ENCODE assay signal across 12 cellular contexts in the genomic region with DNA sequence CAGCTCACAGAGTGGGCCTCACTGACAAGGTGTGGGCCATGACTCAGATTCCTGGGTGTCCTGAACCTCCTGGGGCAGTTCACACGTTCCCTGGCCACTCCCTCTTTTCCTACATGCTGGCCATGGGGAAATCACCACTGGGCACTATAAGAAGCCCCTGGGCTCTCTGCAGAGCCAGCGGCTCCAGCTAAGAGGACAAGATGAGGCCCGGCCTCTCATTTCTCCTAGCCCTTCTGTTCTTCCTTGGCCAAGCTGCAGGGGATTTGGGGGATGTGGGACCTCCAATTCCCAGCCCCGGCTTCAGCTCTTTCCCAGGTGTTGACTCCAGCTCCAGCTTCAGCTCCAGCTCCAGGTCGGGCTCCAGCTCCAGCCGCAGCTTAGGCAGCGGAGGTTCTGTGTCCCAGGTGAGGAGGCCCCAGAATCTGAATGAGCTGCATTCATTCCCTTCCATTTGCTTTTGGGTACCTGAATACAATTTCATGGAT. TPM values are rescaled to one million over a fixed set of nuclear protein-coding genes. Genes with fewer than 3 reads are reported as not detected.
"Had no signal": no experiment of that assay in that cellular context is flagged by ENCODE, and none has a peak within 500 bp of the region (broad histone marks: within the 10 kb centered on the region; RNA-seq: fewer than 3 reads in every experiment).

A gene with protein sequence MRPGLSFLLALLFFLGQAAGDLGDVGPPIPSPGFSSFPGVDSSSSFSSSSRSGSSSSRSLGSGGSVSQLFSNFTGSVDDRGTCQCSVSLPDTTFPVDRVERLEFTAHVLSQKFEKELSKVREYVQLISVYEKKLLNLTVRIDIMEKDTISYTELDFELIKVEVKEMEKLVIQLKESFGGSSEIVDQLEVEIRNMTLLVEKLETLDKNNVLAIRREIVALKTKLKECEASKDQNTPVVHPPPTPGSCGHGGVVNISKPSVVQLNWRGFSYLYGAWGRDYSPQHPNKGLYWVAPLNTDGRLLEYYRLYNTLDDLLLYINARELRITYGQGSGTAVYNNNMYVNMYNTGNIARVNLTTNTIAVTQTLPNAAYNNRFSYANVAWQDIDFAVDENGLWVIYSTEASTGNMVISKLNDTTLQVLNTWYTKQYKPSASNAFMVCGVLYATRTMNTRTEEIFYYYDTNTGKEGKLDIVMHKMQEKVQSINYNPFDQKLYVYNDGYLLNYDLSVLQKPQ (plus strand): TSS at position 177 of the 485 bp plus-strand sequence. CDS start 24 bp downstream, at position 201.

- H3K27ac ChIP-seq: parathyroid adenoma, tibial artery had no signal

- H3K9me3 Mint-ChIP-seq: activated naive CD4-positive, alpha-beta T cell treated with anti-CD3 and anti-CD28 coated beads, Interleukin-2, amount 50 U/mL, for 24 hours; immature natural killer cell had no signal

- H3K27me3 ChIP-seq: tibial artery had no signal

- H3K4me3 ChIP-seq: tibial artery had no signal

- DNase-seq: activated CD4-positive, alpha-beta T cell treated with anti-CD3 and anti-CD28 coated beads, Interleukin-2, amount 50 U/mL, for 1 hour; activated CD4-positive, CD25-positive, alpha-beta regulatory T cell; cerebellar nuclear complex; dermis blood vessel endothelial cell; immature natural killer cell; T-helper 2 cell; tibial artery had no signal

- H3K4me1 ChIP-seq: parathyroid adenoma, tibial artery had no signal

- H3K27ac Mint-ChIP-seq: immature natural killer cell had no signal

- H3K4me1 Mint-ChIP-seq: activated naive CD4-positive, alpha-beta T cell treated with anti-CD3 and anti-CD28 coated beads, Interleukin-2, amount 50 U/mL, for 24 hours; immature natural killer cell had no signal

- H2AFZ ChIP-seq: parathyroid adenoma had no signal

- H3K79me2 ChIP-seq: parathyroid adenoma had no signal

- H3K36me3 ChIP-seq: tibial artery had no signal

- H3K9me3 ChIP-seq: tibial artery had no signal

- H3K4me3 Mint-ChIP-seq: activated naive CD4-positive, alpha-beta T cell treated with anti-CD3 and anti-CD28 coated beads, Interleukin-2, amount 50 U/mL, for 24 hours; immature natural killer cell had no signal

- H3K9ac ChIP-seq: parathyroid adenoma had no signal

- H3K36me3 Mint-ChIP-seq: activated naive CD4-positive, alpha-beta T cell treated with anti-CD3 and anti-CD28 coated beads, Interleukin-2, amount 50 U/mL, for 24 hours; brain; immature natural killer cell had no signal

- ATAC-seq: esophagus mucosa, left lobe of liver had no signal

- H3K27me3 Mint-ChIP-seq: activated naive CD4-positive, alpha-beta T cell treated with anti-CD3 and anti-CD28 coated beads, Interleukin-2, amount 50 U/mL, for 24 hours; brain had no signal

RNA-seq across cellular contexts. Expression of the gene that starts here (rescaled TPM):
- polyA plus RNA-seq: immature natural killer cell had no signal
